ENCODE assay signal across 8 cellular contexts in the genomic region with DNA sequence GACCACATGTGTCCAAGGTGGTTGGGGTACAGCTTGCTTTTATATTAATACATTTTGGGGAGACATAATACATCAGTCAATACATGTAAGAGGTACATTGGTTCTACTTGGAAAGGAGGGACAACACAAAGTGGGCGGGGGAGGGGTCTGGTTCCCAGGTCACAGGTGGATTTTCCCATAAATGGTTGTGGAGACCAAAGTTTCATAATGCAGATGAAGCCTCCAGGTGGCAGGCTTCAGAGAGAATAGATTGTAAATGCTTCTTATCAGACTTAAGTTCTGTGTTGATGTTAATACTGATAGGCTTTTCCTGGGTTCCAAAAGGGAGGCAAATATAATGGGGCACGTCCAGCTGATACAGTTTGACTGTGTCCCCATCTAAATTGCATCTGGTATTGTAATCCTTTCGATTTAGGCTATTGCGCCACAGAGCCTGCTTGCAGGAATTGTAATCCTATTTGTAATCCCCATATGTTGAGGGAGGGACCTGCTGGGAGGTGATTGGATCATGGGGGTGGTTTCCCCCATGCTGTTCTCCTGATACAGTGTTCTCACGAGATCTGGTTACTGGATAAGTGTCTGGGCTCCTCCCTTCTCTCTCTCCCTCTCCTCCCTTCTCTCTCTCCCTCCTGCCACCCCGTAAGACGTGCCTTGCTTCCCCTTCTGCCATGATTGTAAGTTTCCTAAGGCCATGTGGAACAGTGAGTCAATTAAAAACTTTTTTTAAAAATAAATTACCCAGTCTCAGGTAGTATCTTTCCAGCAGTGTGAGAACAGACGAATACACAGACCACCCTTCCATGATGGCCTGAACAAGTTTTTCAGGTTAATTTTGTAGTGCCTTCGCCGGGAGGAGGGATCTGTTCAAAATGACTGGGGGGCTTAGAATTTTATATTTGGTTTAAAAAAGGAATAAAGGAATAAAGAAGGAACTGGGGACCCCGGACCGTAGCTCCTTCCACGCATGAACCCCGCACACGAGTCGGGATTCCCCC. TPM values are rescaled to one million over a fixed set of nuclear protein-coding genes. Genes with fewer than 3 reads are reported as not detected.
A peak's percentile ranks its signal among the peaks of the same experiment; 100 is the strongest.
DNase-seq lines count a peak whose midpoint lies in the region; ATAC-seq and TF ChIP-seq lines count a peak whose summit lies in the region.

No MANE protein-coding gene starts in this region.

- H2BK15ac ChIP-seq in H9 (ENCODE audit: low read depth, low read length) = no peak overlapping the region

- TF ChIP-seq POLR2A in Peyer's patch (IDR thresholded peaks at IDR 0.05) = no peak

- H3K14ac ChIP-seq in H9 (ENCODE audit: insufficient read depth, low read length) = 0 out of 2 replicates have a peak overlapping the region, but pooled peaks have one; percentile 55

- H3K4me3 ChIP-seq in BLaER1 treated with 17β-estradiol and CSF1 and Interleukin-3, amounts not matched to agents 10 nM and 100 nM = peak overlapping the region; percentile 66 to 77 (median 70)
- peak overlapping the region; percentile 42 to 82 (median 60) for H3K4me3 ChIP-seq in Peyer's patch

- peak overlapping the region; percentile 72 for H3K18ac ChIP-seq in H9 (ENCODE audit: insufficient read length, low read depth, low read length)

- no peak overlapping the region for H4K5ac ChIP-seq in H9 (ENCODE audit: insufficient read length, low read depth, low read length)

- no CpG with 5 or more reads among the region's 16 CpGs for WGBS in H9 (ENCODE audit: extremely low coverage, insufficient read length, low lambda C conversion rate)

- no peak overlapping the region for H2BK20ac ChIP-seq in H9 (ENCODE audit: low read depth, low read length, poor library complexity, severe bottlenecking)

- H3K27me3 ChIP-seq in BLaER1 treated with 17β-estradiol and CSF1 and Interleukin-3, amounts not matched to agents 10 nM and 100 nM = peaks cover 0 to 8% (median 0%) of the 10 kb centered on the region in 11 experiments; a peak in 2 of 22 replicates
- H3K27me3 ChIP-seq in H9 (ENCODE audit: insufficient read depth, low read length) (no peaks in the 10 kb centered on the region), Peyer's patch (no peaks in the 10 kb centered on the region)

- H3K36me3 ChIP-seq in BLaER1 treated with 17β-estradiol and CSF1 and Interleukin-3, amounts not matched to agents 10 nM and 100 nM = peaks cover 0 to 5% (median under 1%) of the 10 kb centered on the region in 11 experiments; a peak in 3 of 22 replicates
- H3K36me3 ChIP-seq in Peyer's patch = no peaks in the 10 kb centered on the region

- H3K27me3 Mint-ChIP-seq in H9 (ENCODE audit: low read depth) (peaks cover 61% of the 10 kb centered on the region), natural killer cell (ENCODE audit: low read depth in 2 of 2) (peaks cover 25% of the 10 kb centered on the region in 2 donors)
- peaks cover 47 to 61% of the 10 kb centered on the region in 2 donors for H3K27me3 Mint-ChIP-seq in effector memory CD8-positive, alpha-beta T cell

- DNase-seq in H9 (peak; percentile 75), Peyer's patch (no peak), natural killer cell (no peak), epidermal melanocyte (ENCODE audit: insufficient read length, low spot score) (no peak), germinal center (ENCODE audit: low spot score) (no peak), MV-4-11 (lab: John Stamatoyannopoulos, UW) (no peak)
- DNase-seq in effector memory CD8-positive, alpha-beta T cell = no peak

- no peak overlapping the region for H2BK120ac ChIP-seq in H9 (ENCODE audit: low read depth, low read length, poor library complexity, severe bottlenecking)

- H3K27ac Mint-ChIP-seq in H9 = peak overlapping the region in 1 of 3 experiments; percentile 81; a peak in 3 of 7 replicates
- no peak overlapping the region for H3K27ac Mint-ChIP-seq in effector memory CD8-positive, alpha-beta T cell
- peak overlapping the region in 1 of 2 donors; percentile 88 for H3K27ac Mint-ChIP-seq in natural killer cell

- H3T11ph ChIP-seq in H9 (ENCODE audit: low read length) = no peak overlapping the region

- H2BK5ac ChIP-seq in H9 (ENCODE audit: insufficient read length, low read length) = no peak overlapping the region

- H2BK12ac ChIP-seq in H9 (ENCODE audit: insufficient read length, low read depth, low read length) = no peak overlapping the region

- H3K4ac ChIP-seq in H9 (ENCODE audit: low read depth, low read length) = no peak overlapping the region

- H3K4me1 Mint-ChIP-seq in H9 (peaks cover 18 to 19% of the 10 kb centered on the region in 2 experiments), natural killer cell (peaks cover 9 to 16% of the 10 kb centered on the region in 2 donors)
- H3K4me1 Mint-ChIP-seq in effector memory CD8-positive, alpha-beta T cell (ENCODE audit: low read depth in 2 of 2) = peaks cover 9 to 11% of the 10 kb centered on the region in 2 donors

- H3K36me3 Mint-ChIP-seq in H9 (ENCODE audit: insufficient read depth in 1 of 3, low read depth in 3 of 3) (peaks cover 7 to 18% (median 11%) of the 10 kb centered on the region in 3 experiments), natural killer cell (no peaks in the 10 kb centered on the region)
- H3K36me3 Mint-ChIP-seq in effector memory CD8-positive, alpha-beta T cell (ENCODE audit: insufficient read depth) = no peaks in the 10 kb centered on the region

- H3K9me3 Mint-ChIP-seq in H9 (peaks cover 15 to 28% of the 10 kb centered on the region in 2 experiments), natural killer cell (no peaks in the 10 kb centered on the region)
- no peaks in the 10 kb centered on the region for H3K9me3 Mint-ChIP-seq in effector memory CD8-positive, alpha-beta T cell

- peaks cover 0 to 25% (median 18%) of the 10 kb centered on the region in 10 experiments; a peak in 14 of 20 replicates for H3K4me1 ChIP-seq in BLaER1 treated with 17β-estradiol and CSF1 and Interleukin-3, amounts not matched to agents 10 nM and 100 nM
- H3K4me1 ChIP-seq in H9 (ENCODE audit: insufficient read depth, low read length) (no peaks in the 10 kb centered on the region), Peyer's patch (peaks cover 0 to 7% (median 2%) of the 10 kb centered on the region in 4 donors)

- peaks cover 18 to 48% (median 26%) of the 10 kb centered on the region in 11 experiments; a peak in 21 of 22 replicates for H3K9me3 ChIP-seq in BLaER1 treated with 17β-estradiol and CSF1 and Interleukin-3, amounts not matched to agents 10 nM and 100 nM (replicated peaks in 1 of 11)
- no peaks in the 10 kb centered on the region for H3K9me3 ChIP-seq in H9 (ENCODE audit: control insufficient read depth, low read depth, low read length)
- peaks cover 0 to 4% (median 0%) of the 10 kb centered on the region in 4 donors for H3K9me3 ChIP-seq in Peyer's patch

- intact Hi-C loops in natural killer cell (cut with micrococcal nuclease) = no loop called here

- no peak overlapping the region for H4K91ac ChIP-seq in H9 (ENCODE audit: insufficient read length, low read depth, low read length)

- peak overlapping the region; percentile 66 to 83 (median 79) for H3K9ac ChIP-seq in BLaER1 treated with 17β-estradiol and CSF1 and Interleukin-3, amounts not matched to agents 10 nM and 100 nM
- peak overlapping the region; percentile 82 for H3K9ac ChIP-seq in H9 (ENCODE audit: extremely low read depth, insufficient read length, low read length)

- no peaks in the 10 kb centered on the region for H3K23me2 ChIP-seq in H9 (ENCODE audit: insufficient read length, low read depth, low read length, poor library complexity, severe bottlenecking)

- peak overlapping the region in 8 of 11 experiments; percentile 38 to 64 (median 56); a peak in 14 of 22 replicates for H3K27ac ChIP-seq in BLaER1 treated with 17β-estradiol and CSF1 and Interleukin-3, amounts not matched to agents 10 nM and 100 nM
- H3K27ac ChIP-seq in H9 (ENCODE audit: insufficient read length, low read depth, low read length) = no peak overlapping the region
- peak overlapping the region in 3 of 4 donors; percentile 26 to 65 (median 38) for H3K27ac ChIP-seq in Peyer's patch

- no peak overlapping the region for H4K8ac ChIP-seq in H9 (replicated peaks; ENCODE audit: insufficient read length, low read depth, low read length)

- H2AK5ac ChIP-seq in H9 (ENCODE audit: insufficient read length, low read length) = no peak overlapping the region

- no peaks in the 10 kb centered on the region for H3K79me1 ChIP-seq in H9 (ENCODE audit: insufficient read depth, low read depth, low read length, poor library complexity, severe bottlenecking)

- H3K4me2 ChIP-seq in BLaER1 treated with 17β-estradiol and CSF1 and Interleukin-3, amounts not matched to agents 10 nM and 100 nM = peak overlapping the region; percentile 91 to 99 (median 96)
- H3K4me2 ChIP-seq in H9 (ENCODE audit: insufficient read depth, insufficient read length, low read length) = peak overlapping the region; percentile 67

- peak overlapping the region; percentile 97 to 100 for H3K4me3 Mint-ChIP-seq in H9
- H3K4me3 Mint-ChIP-seq in effector memory CD8-positive, alpha-beta T cell = peak overlapping the region; percentile 84 to 85
- peak overlapping the region; percentile 80 for H3K4me3 Mint-ChIP-seq in natural killer cell

- no peak for ATAC-seq in effector memory CD8-positive, alpha-beta T cell (replicated peaks)
- ATAC-seq in natural killer cell = no peak

- H2AFZ ChIP-seq in H9 (ENCODE audit: low read length) = no peak overlapping the region

- no peaks in the 10 kb centered on the region for H3K79me2 ChIP-seq in H9 (ENCODE audit: insufficient read depth, low read length)

- H4K20me1 ChIP-seq in BLaER1 treated with 17β-estradiol and CSF1 and Interleukin-3, amounts not matched to agents 10 nM and 100 nM = no peaks in the 10 kb centered on the region
- no peaks in the 10 kb centered on the region for H4K20me1 ChIP-seq in H9 (ENCODE audit: control insufficient read depth, insufficient read depth, insufficient read length)

- H3K23ac ChIP-seq in H9 (ENCODE audit: insufficient read length, low read depth, low read length) = no peak overlapping the region

- H3K56ac ChIP-seq in H9 (ENCODE audit: insufficient read length, low read depth, low read length) = no peak overlapping the region

- TF ChIP-seq CTCF in H9 (conservative IDR thresholded peaks at IDR 0.05) (peak; percentile 40; the same call in 2 of the 3 replicates), Peyer's patch (IDR thresholded peaks at IDR 0.05) (peak in 2 of 6 experiments; percentile 36 to 41), natural killer cell (IDR thresholded peaks at IDR 0.05) (no peak)

RNA-seq across cellular contexts. Expression of a gene that starts 44.9 kb away (rescaled TPM):
- total RNA-seq in H9 (2021) (2.3 and 2.5 TPM in 2 replicates), Peyer's patch (10 to 100 TPM in 3 of 4 donors, 1 to 10 TPM in 1; 5.0 to 14.4 (median 13.1) TPM), natural killer cell (1 to 10 TPM; 3.2 to 7.1 (median 5.2) TPM)
